8 cellular contexts compared by ENCODE assay signal in genomic region chr2:30146337-30147195, GRCh38. TPM values are rescaled to one million over a fixed set of nuclear protein-coding genes. Genes with fewer than 3 reads are reported as not detected.
A peak's percentile ranks its signal among the peaks of the same experiment; 100 is the strongest.
DNase-seq lines count a peak whose midpoint lies in the region; ATAC-seq and TF ChIP-seq lines count a peak whose summit lies in the region.

Gene YPEL5, plus strand, starts transcription at chr2:30147007. Its CDS starts 9,645 bp downstream, at chr2:30156652.

- no peak for TF ChIP-seq CTCF in CD14-positive monocyte (IDR thresholded peaks at IDR 0.05)
- TF ChIP-seq CTCF in left lung (IDR thresholded peaks at IDR 0.05): no peak

- peaks cover 29 to 41% of the 10 kb centered on the region in 2 donors for H3K4me1 ChIP-seq in left lung

- H3K9me3 Mint-ChIP-seq in CD14-positive monocyte: peaks cover 0 to 2% (median 0%) of the 10 kb centered on the region in 7 donors

- H3K36me3 ChIP-seq in left lung: no peaks in the 10 kb centered on the region

- peak within 1 kb of the TSS; percentile 99 for H3K27ac ChIP-seq in left lung

- intact Hi-C loops in CD14-positive monocyte (cut with micrococcal nuclease): no loop called here
- intact Hi-C loops in left lung (cut with DNase I): no loop called here

- H3K9me3 ChIP-seq in left lung: no peaks in the 10 kb centered on the region

- H3K4me3 Mint-ChIP-seq in CD14-positive monocyte: peak within 1 kb of the TSS; percentile 83 to 95

- peak; percentile 91 for ATAC-seq in GM19397 (IDR thresholded peaks at IDR 0.05; ENCODE audit: unreplicated experiment)
- ATAC-seq in HG03571 (IDR thresholded peaks at IDR 0.05; ENCODE audit: unreplicated experiment): peak; percentile 91
- ATAC-seq in left lung: peak; percentile 94

- DNase-seq in CD14-positive monocyte (ENCODE audit: low spot score) (peak; percentile 100), NCI-H82 (lab: John Stamatoyannopoulos, UW) (peak; percentile 100), dermis blood vessel endothelial cell (peak; percentile 99), left lung (peak; percentile 99 to 100)
- peak; percentile 99 for DNase-seq in activated CD4-positive, alpha-beta T cell treated with anti-CD3 and anti-CD28 coated beads, Interleukin-2, amount 50 U/mL, for 48 hours
- DNase-seq in stimulated activated CD4-positive, alpha-beta T cell treated with anti-CD3 and anti-CD28 coated beads, Interleukin-2, amount 100 ng/mL, for 48 hours: peak; percentile 97

- peak within 1 kb of the TSS; percentile 95 to 99 (median 97) for H3K27ac Mint-ChIP-seq in CD14-positive monocyte

- H3K27me3 Mint-ChIP-seq in CD14-positive monocyte (ENCODE audit: low read depth in 3 of 3): peaks cover 0 to 3% (median 2%) of the 10 kb centered on the region in 3 donors

- H3K4me1 Mint-ChIP-seq in CD14-positive monocyte: peaks cover 40% of the 10 kb centered on the region

- no peaks in the 10 kb centered on the region for H3K27me3 ChIP-seq in left lung

- peaks cover 26 to 29% of the 10 kb centered on the region in 2 donors for H3K36me3 Mint-ChIP-seq in CD14-positive monocyte

- peak within 1 kb of the TSS; percentile 82 to 90 for H3K4me3 ChIP-seq in left lung

RNA-seq across cellular contexts. Expression of gene YPEL5, which starts in this region (rescaled TPM):
- 100 to 1,000 TPM; 231 to 235 TPM for polyA plus RNA-seq in CD14-positive monocyte
- total RNA-seq in dermis blood vessel endothelial cell: 79.4 and 99.2 TPM in 2 replicates
- total RNA-seq in left lung: 100 to 1,000 TPM in 1 of 2 donors, 10 to 100 TPM in 1; 58.5 to 118 TPM

Comparison
In these comparisons a context has a peak if more than half of its experiments do, and no peak if none do; other contexts are left out.
1. Peak in every context shown above with its lines: DNase-seq, ATAC-seq, H3K4me3 ChIP-seq and H3K27ac ChIP-seq.